ENCODE assay signal across 1 cellular context in genomic region chr18:54269924-54270844, GRCh38.
A peak's percentile ranks its signal among the peaks of the same experiment; 100 is the strongest.
TF ChIP-seq lines count a peak whose summit lies in the region.

No MANE protein-coding gene starts in this region.

TF ChIP-seq in HepG2, 621 proteins besides CTCF, POLR2A, EP300 and RAD21 (continued from another document and continues in another):
- TF ChIP-seq STAG1 (CRISPR knock-in tag; IDR thresholded peaks at IDR 0.05) (peak; percentile 72), ZBTB33 (CRISPR knock-in tag; IDR thresholded peaks at IDR 0.05) (no peak), ZNF34 (CRISPR knock-in tag; IDR thresholded peaks at IDR 0.05; ENCODE audit: borderline replicate concordance) (no peak), NR0B2 (CRISPR knock-in tag; IDR thresholded peaks at IDR 0.05) (no peak), MIXL1 (CRISPR knock-in tag; IDR thresholded peaks at IDR 0.05) (0 out of 2 replicates have a peak, but pooled peaks have one; percentile 6), CENPT (CRISPR knock-in tag; IDR thresholded peaks at IDR 0.05; ENCODE audit: low read depth) (no peak), MYC (CRISPR knock-in tag; IDR thresholded peaks at IDR 0.05; ENCODE audit: borderline replicate concordance) (peak; percentile 55; the same call in 1 of the 2 replicates), FIP1L1 (IDR thresholded peaks at IDR 0.05; ENCODE audit: borderline replicate concordance, insufficient read depth, low read depth, low read length) (no peak), GLI4 (CRISPR knock-in tag; IDR thresholded peaks at IDR 0.05; ENCODE audit: borderline replicate concordance) (no peak), RAD51 (IDR thresholded peaks at IDR 0.05; ENCODE audit: borderline replicate concordance) (no peak), DR1 (CRISPR knock-in tag; IDR thresholded peaks at IDR 0.05) (no peak), FOXO1 (CRISPR knock-in tag; IDR thresholded peaks at IDR 0.05) (no peak), AGO1 (IDR thresholded peaks at IDR 0.05; ENCODE audit: low read depth, low read length, poor library complexity, severe bottlenecking) (no peak), ZNF614 (CRISPR knock-in tag; IDR thresholded peaks at IDR 0.05; ENCODE audit: borderline replicate concordance) (0 out of 2 replicates have a peak, but pooled peaks have one; percentile 23), ZNF350 (CRISPR knock-in tag; IDR thresholded peaks at IDR 0.05; ENCODE audit: borderline replicate concordance, low read depth) (no peak; the same call in 1 of the 2 replicates), JDP2 (CRISPR knock-in tag; IDR thresholded peaks at IDR 0.05; ENCODE audit: borderline replicate concordance) (no peak), HES4 (CRISPR knock-in tag; IDR thresholded peaks at IDR 0.05; ENCODE audit: borderline replicate concordance) (no peak), ZNF703 (CRISPR knock-in tag; IDR thresholded peaks at IDR 0.05; ENCODE audit: borderline replicate concordance) (no peak), ZFP62 (CRISPR knock-in tag; IDR thresholded peaks at IDR 0.05) (no peak), GABPA (IDR thresholded peaks at IDR 0.05; ENCODE audit: low read depth, low read length) (peak; percentile 35), GABPA (CRISPR knock-in tag; IDR thresholded peaks at IDR 0.05; ENCODE audit: low read depth) (peak; percentile 41; the same call in 1 of the 2 replicates), KAT7 (CRISPR knock-in tag; IDR thresholded peaks at IDR 0.05; ENCODE audit: borderline replicate concordance) (no peak), HNF1A (IDR thresholded peaks at IDR 0.05; ENCODE audit: low read depth) (no peak), HNF1A (CRISPR knock-in tag; IDR thresholded peaks at IDR 0.05; ENCODE audit: borderline replicate concordance) (0 out of 2 replicates have a peak, but pooled peaks have one; percentile 18), CBX1 (IDR thresholded peaks at IDR 0.05; ENCODE audit: low read depth) (no peak), TEAD2 (CRISPR knock-in tag; IDR thresholded peaks at IDR 0.05) (no peak), TERF1 (CRISPR knock-in tag; IDR thresholded peaks at IDR 0.05) (no peak), UBTF (CRISPR knock-in tag; IDR thresholded peaks at IDR 0.05) (peak; percentile 17; the same call in 1 of the 2 replicates), HNRNPLL (IDR thresholded peaks at IDR 0.05; ENCODE audit: low read depth, low read length, poor library complexity, severe bottlenecking) (no peak), KAT8 (CRISPR knock-in tag; IDR thresholded peaks at IDR 0.05) (no peak), NR2F2 (IDR thresholded peaks at IDR 0.05; ENCODE audit: borderline replicate concordance, low read depth) (no peak), MED8 (CRISPR knock-in tag; IDR thresholded peaks at IDR 0.05; ENCODE audit: insufficient replicate concordance) (peak; percentile 10), ZNF891 (CRISPR knock-in tag; IDR thresholded peaks at IDR 0.05) (peak; percentile 14; the same call in 1 of the 2 replicates), CSRNP2 (CRISPR knock-in tag; conservative IDR thresholded peaks at IDR 0.05; ENCODE audit: low read depth) (no peak), ZNF589 (CRISPR knock-in tag; conservative IDR thresholded peaks at IDR 0.05) (no peak), ZNF44 (CRISPR knock-in tag; IDR thresholded peaks at IDR 0.05) (no peak), BRCA1 (CRISPR knock-in tag; IDR thresholded peaks at IDR 0.05) (no peak), ZGPAT (CRISPR knock-in tag; IDR thresholded peaks at IDR 0.05) (peak; percentile 24; the same call in 1 of the 2 replicates), SAFB2 (CRISPR knock-in tag; IDR thresholded peaks at IDR 0.05; ENCODE audit: borderline replicate concordance, low read depth) (no peak), E2F5 (CRISPR knock-in tag; conservative IDR thresholded peaks at IDR 0.05) (no peak), SIN3A (IDR thresholded peaks at IDR 0.05; ENCODE audit: borderline replicate concordance, low read depth, low read length) (peak; percentile 42; the same call in 1 of the 2 replicates), SMC3 (IDR thresholded peaks at IDR 0.05; ENCODE audit: low read length) (peak; percentile 39; the same call in 1 of the 2 replicates), HOXD1 (CRISPR knock-in tag; IDR thresholded peaks at IDR 0.05) (no peak; the same call in 1 of the 2 replicates), ARNTL (CRISPR knock-in tag; IDR thresholded peaks at IDR 0.05) (peak; percentile 59; the same call in 1 of the 2 replicates), ZHX1 (CRISPR knock-in tag; IDR thresholded peaks at IDR 0.05; ENCODE audit: low read depth) (peak; percentile 46; the same call in 1 of the 2 replicates), ZNF17 (CRISPR knock-in tag; IDR thresholded peaks at IDR 0.05) (0 out of 2 replicates have a peak, but pooled peaks have one; percentile 77), ZNF501 (CRISPR knock-in tag; IDR thresholded peaks at IDR 0.05) (0 out of 2 replicates have a peak, but pooled peaks have one; percentile 6)
